Comparison of ENCODE assay signal across 6 cellular contexts in genomic region chr11:134337051-134337450, GRCh38.
"Had no signal": no experiment of that assay in that cellular context is flagged by ENCODE, and none has a peak within 500 bp of the region (broad histone marks: within the 10 kb centered on the region; RNA-seq: fewer than 3 reads in every experiment).

No MANE protein-coding gene starts in this region.

- H3K4me3 ChIP-seq: GM23338, K562 had no signal

- ATAC-seq: GM23338, K562 had no signal

- DNase-seq: H9, HCEC 1CT, IMR-90, KG1 had no signal
